Comparison of ENCODE assay signal across 8 cellular contexts in the genomic region with DNA sequence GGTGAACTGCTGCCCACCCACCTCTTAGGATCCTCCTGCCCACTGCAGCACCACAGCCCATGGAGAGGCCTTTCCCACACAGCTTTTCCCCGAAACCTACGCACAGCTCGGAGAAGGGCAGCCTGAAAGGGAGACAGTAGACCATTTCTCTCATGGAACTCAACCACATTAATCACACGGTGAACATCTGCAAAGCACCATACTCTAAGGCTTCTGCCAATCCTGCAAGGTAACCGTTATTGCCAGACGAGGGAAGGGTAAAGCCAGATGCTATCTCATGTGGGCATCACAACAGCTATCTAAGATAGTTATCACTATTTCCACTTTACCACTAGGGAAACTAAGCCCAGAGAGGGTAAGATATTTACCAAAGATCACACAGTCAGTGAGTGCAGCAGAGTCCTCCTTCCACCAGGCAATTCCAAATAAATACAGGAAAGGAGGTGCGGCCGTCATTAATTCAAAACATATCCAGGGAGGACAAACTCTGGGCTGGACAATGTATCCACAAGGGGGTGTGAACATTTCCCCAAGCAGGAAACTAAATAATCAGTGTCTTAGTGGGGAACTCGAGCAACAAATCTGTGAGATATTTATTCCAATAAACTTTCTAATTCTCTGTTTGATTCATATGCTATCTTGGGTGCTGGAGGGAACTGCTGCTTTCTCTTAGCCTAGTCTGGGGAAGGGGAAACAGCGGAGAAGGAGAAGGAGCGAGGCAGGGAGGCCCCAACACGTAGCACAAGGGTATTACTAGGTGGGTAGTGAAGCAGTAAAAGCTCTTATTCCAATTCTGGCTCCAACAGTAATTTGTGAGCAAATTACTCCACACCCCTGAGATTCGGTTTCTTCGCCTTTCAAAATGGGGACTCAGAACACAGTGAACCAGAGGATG. TPM values are rescaled to one million over a fixed set of nuclear protein-coding genes. Genes with fewer than 3 reads are reported as not detected.
DNase-seq lines count a peak whose midpoint lies in the region; ATAC-seq and TF ChIP-seq lines count a peak whose summit lies in the region.

No MANE protein-coding gene starts in this region.

- no peak overlapping the region for H3K4ac ChIP-seq in mesendoderm (ENCODE audit: low read depth, low read length)

- H3K18ac ChIP-seq in mesendoderm (ENCODE audit: low read length), result peak overlapping the region; percentile 5

- peaks cover 60% of the 10 kb centered on the region for H3K79me2 ChIP-seq in ACC112 (ENCODE audit: control insufficient read depth, insufficient read depth, low read length, unreplicated experiment)
- peaks cover 40% of the 10 kb centered on the region for H3K79me2 ChIP-seq in mesendoderm (ENCODE audit: control insufficient read depth, insufficient read depth, low read length)

- H3K4me3 ChIP-seq in ACC112 (ENCODE audit: low read depth, low read length) (peak overlapping the region; percentile 96), mesendoderm (ENCODE audit: low read length) (peak overlapping the region; percentile 94)

- H3K9me3 Mint-ChIP-seq in HFFc6, result no peaks in the 10 kb centered on the region
- peaks cover 0 to 3% (median 0%) of the 10 kb centered on the region in 5 experiments for H3K9me3 Mint-ChIP-seq in brain

- no peak for DNase-seq in HFFc6
- DNase-seq in mesendoderm, result no peak
- DNase-seq in KG1 (lab: John Stamatoyannopoulos, UW), result no peak
- no peak for DNase-seq in iPS-NIHi7 (ENCODE audit: extremely low spot score)

- no peak overlapping the region for H4K8ac ChIP-seq in mesendoderm (ENCODE audit: low read depth, low read length)

- peaks cover 12% of the 10 kb centered on the region for H3K79me1 ChIP-seq in mesendoderm (ENCODE audit: low read length)

- H3K4me1 ChIP-seq in ACC112 (ENCODE audit: control insufficient read depth, insufficient read depth, low read length, unreplicated experiment) (peaks cover 18% of the 10 kb centered on the region), mesendoderm (ENCODE audit: control insufficient read depth, low read depth, low read length) (peaks cover 1% of the 10 kb centered on the region)

- no peak overlapping the region for H3K23ac ChIP-seq in mesendoderm (ENCODE audit: low read length)

- TF ChIP-seq CTCF in HFFc6 (IDR thresholded peaks at IDR 0.05) (peak; percentile 66), brain (conservative IDR thresholded peaks at IDR 0.05) (peak in 1 of 2 experiments; percentile 19)

- no peak overlapping the region for H2BK120ac ChIP-seq in mesendoderm (ENCODE audit: low read depth, low read length)

- H4K5ac ChIP-seq in mesendoderm (ENCODE audit: low read length), result no peak overlapping the region

- ATAC-seq in HG02678 (IDR thresholded peaks at IDR 0.05; ENCODE audit: unreplicated experiment) (no peak), HG03097 (IDR thresholded peaks at IDR 0.05; ENCODE audit: low FRiP score, unreplicated experiment) (no peak)

- WGBS in mesendoderm (ENCODE audit: extremely low coverage, insufficient coverage, low lambda C conversion rate), result no CpG with 5 or more reads among the region's 14 CpGs

- H3K36me3 Mint-ChIP-seq in HFFc6 (ENCODE audit: low read depth) (peaks cover 23% of the 10 kb centered on the region), brain (peaks cover 7% of the 10 kb centered on the region)

- H3K27ac ChIP-seq in ACC112 (ENCODE audit: low read depth, low read length) (peak overlapping the region; percentile 11), mesendoderm (ENCODE audit: low read depth, low read length) (no peak overlapping the region)

- H3K27ac Mint-ChIP-seq in HFFc6 (peak overlapping the region; percentile 94), brain (peak overlapping the region; percentile 74 to 95 (median 93))

- peak overlapping the region; percentile 80 for H3K56ac ChIP-seq in mesendoderm (ENCODE audit: low read length)

- peak overlapping the region; percentile 8 for H2AK5ac ChIP-seq in mesendoderm (ENCODE audit: low read length)

- H2BK15ac ChIP-seq in mesendoderm (replicated peaks; ENCODE audit: low read depth), result no peak overlapping the region

- H3K36me3 ChIP-seq in ACC112 (ENCODE audit: insufficient read depth, low read length) (no peaks in the 10 kb centered on the region), mesendoderm (ENCODE audit: control insufficient read depth, insufficient read depth, low read length) (peaks cover under 1% of the 10 kb centered on the region)

- no peak overlapping the region for H2BK5ac ChIP-seq in mesendoderm (ENCODE audit: low read length)

- H3K4me1 Mint-ChIP-seq in HFFc6 (ENCODE audit: low read depth) (peaks cover 38% of the 10 kb centered on the region), brain (peaks cover 49% of the 10 kb centered on the region)

- H2AFZ ChIP-seq in ACC112 (ENCODE audit: low read length, unreplicated experiment), result peak overlapping the region; percentile 47

- H3K9ac ChIP-seq in mesendoderm (ENCODE audit: low read length), result peak overlapping the region; percentile 91

- peak overlapping the region; percentile 60 for H3K4me2 ChIP-seq in mesendoderm (ENCODE audit: low read length)

- H3K27me3 Mint-ChIP-seq in HFFc6 (ENCODE audit: insufficient read depth) (no peaks in the 10 kb centered on the region), brain (peaks cover 3% of the 10 kb centered on the region)

- peak overlapping the region; percentile 99 for H3K4me3 Mint-ChIP-seq in HFFc6
- H3K4me3 Mint-ChIP-seq in brain, result peak overlapping the region; percentile 90 to 98 (median 96)

- no peaks in the 10 kb centered on the region for H3K27me3 ChIP-seq in ACC112 (ENCODE audit: insufficient read depth, low read length)
- no peaks in the 10 kb centered on the region for H3K27me3 ChIP-seq in mesendoderm (ENCODE audit: insufficient read depth, low read length, poor library complexity)

RNA-seq across cellular contexts. Expression of a gene that starts 0.7 kb away (rescaled TPM):
- 1 to 10 TPM; 5.2 to 9.1 (median 6.9) TPM for total RNA-seq in HFFc6 (2021; fragmentation: NEBNext Ultra II Directional; extraction: Animal tissue kit (Norgen Biotek cat#: 25700))
- polyA plus RNA-seq in brain (ENCODE audit: insufficient read depth, low read depth, low replicate concordance), result 12.4 TPM
- 5.5 TPM for polyA plus RNA-seq in mesendoderm (2013, experiment 1 of 2)
- polyA plus RNA-seq in mesendoderm (2013, experiment 2 of 2), result 6.0 TPM

RNA-seq across cellular contexts. Expression of a gene that starts 0.9 kb away (rescaled TPM):
- 10 to 100 TPM; 38.9 to 48.5 (median 44.3) TPM for total RNA-seq in HFFc6 (2021; fragmentation: NEBNext Ultra II Directional; extraction: Animal tissue kit (Norgen Biotek cat#: 25700))
- 4.8 TPM for polyA plus RNA-seq in brain (ENCODE audit: insufficient read depth, low read depth, low replicate concordance)
- 59.3 TPM for polyA plus RNA-seq in mesendoderm (2013, experiment 1 of 2)
- 57.4 TPM for polyA plus RNA-seq in mesendoderm (2013, experiment 2 of 2)
